Comparison of ENCODE assay signal across 1 cellular context in genomic region chr17:50855708-50856330, GRCh38.
TF ChIP-seq lines count a peak whose summit lies in the region.

No MANE protein-coding gene starts in this region.

TF ChIP-seq in HepG2, 621 proteins besides CTCF, POLR2A, EP300 and RAD21 (continued from another document and continues in another):
- TF ChIP-seq ZNF609 (CRISPR knock-in tag; IDR thresholded peaks at IDR 0.05; ENCODE audit: borderline replicate concordance) (peak; percentile 21; the same call in 1 of the 2 replicates), ELK4 (CRISPR knock-in tag; IDR thresholded peaks at IDR 0.05; ENCODE audit: borderline replicate concordance) (no peak), ISL2 (CRISPR knock-in tag; IDR thresholded peaks at IDR 0.05) (peak; percentile 13; the same call in 1 of the 2 replicates), U2AF1 (optimal IDR thresholded peaks at IDR 0.05; ENCODE audit: low read depth, low read length) (no peak), PAXIP1 (CRISPR knock-in tag; conservative IDR thresholded peaks at IDR 0.05) (peak; percentile 91), FOXA1 (IDR thresholded peaks at IDR 0.05) (no peak), FOXA1 (CRISPR knock-in tag; IDR thresholded peaks at IDR 0.05) (peak; percentile 50; the same call in 1 of the 2 replicates), HNF4G (IDR thresholded peaks at IDR 0.05; ENCODE audit: borderline replicate concordance, low read depth, low read length) (no peak), HNF4G (CRISPR knock-in tag; IDR thresholded peaks at IDR 0.05; ENCODE audit: borderline replicate concordance, low read depth) (no peak), HNRNPK (IDR thresholded peaks at IDR 0.05; ENCODE audit: low read depth, low read length, poor library complexity, severe bottlenecking) (no peak), ZNF543 (CRISPR knock-in tag; IDR thresholded peaks at IDR 0.05) (no peak), ZXDC (CRISPR knock-in tag; IDR thresholded peaks at IDR 0.05) (no peak), GATAD1 (CRISPR knock-in tag; IDR thresholded peaks at IDR 0.05) (0 out of 2 replicates have a peak, but pooled peaks have one; percentile 17), MLXIP (CRISPR knock-in tag; IDR thresholded peaks at IDR 0.05; ENCODE audit: borderline replicate concordance) (no peak), MEF2D (CRISPR knock-in tag; IDR thresholded peaks at IDR 0.05) (0 out of 2 replicates have a peak, but pooled peaks have one; percentile 37), MYPOP (CRISPR knock-in tag; IDR thresholded peaks at IDR 0.05) (no peak), NCOA1 (CRISPR knock-in tag; IDR thresholded peaks at IDR 0.05) (no peak), ZNF512 (CRISPR knock-in tag; IDR thresholded peaks at IDR 0.05) (no peak), THAP11 (CRISPR knock-in tag; IDR thresholded peaks at IDR 0.05) (peak; percentile 42), SAP130 (CRISPR knock-in tag; IDR thresholded peaks at IDR 0.05; ENCODE audit: low read depth) (peak; percentile 88), MIXL1 (CRISPR knock-in tag; IDR thresholded peaks at IDR 0.05) (peak; percentile 39; the same call in 1 of the 2 replicates), CREM (IDR thresholded peaks at IDR 0.05) (peak; percentile 67), CREM (CRISPR knock-in tag; IDR thresholded peaks at IDR 0.05) (no peak), NFATC3 (CRISPR knock-in tag; IDR thresholded peaks at IDR 0.05) (no peak), YEATS4 (CRISPR knock-in tag; IDR thresholded peaks at IDR 0.05; ENCODE audit: borderline replicate concordance) (no peak), ZKSCAN8 (CRISPR knock-in tag; IDR thresholded peaks at IDR 0.05; ENCODE audit: borderline replicate concordance) (peak; percentile 27; the same call in 1 of the 2 replicates), MTERF4 (CRISPR knock-in tag; IDR thresholded peaks at IDR 0.05) (no peak), ZBTB38 (CRISPR knock-in tag; IDR thresholded peaks at IDR 0.05) (no peak), ZNF317 (CRISPR knock-in tag; IDR thresholded peaks at IDR 0.05) (0 out of 2 replicates have a peak, but pooled peaks have one; percentile 44), MYNN (CRISPR knock-in tag; IDR thresholded peaks at IDR 0.05; ENCODE audit: low read depth) (no peak), SP1 (IDR thresholded peaks at IDR 0.05) (no peak), SP1 (CRISPR knock-in tag; IDR thresholded peaks at IDR 0.05) (no peak), HIVEP1 (CRISPR knock-in tag; IDR thresholded peaks at IDR 0.05) (no peak), ZNF430 (CRISPR knock-in tag; IDR thresholded peaks at IDR 0.05) (peak; percentile 44; the same call in 1 of the 2 replicates), TEAD3 (CRISPR knock-in tag; optimal IDR thresholded peaks at IDR 0.05; ENCODE audit: borderline replicate concordance) (peak; percentile 9), DR1 (CRISPR knock-in tag; IDR thresholded peaks at IDR 0.05) (no peak), TFDP1 (CRISPR knock-in tag; IDR thresholded peaks at IDR 0.05; ENCODE audit: borderline replicate concordance) (no peak), FIP1L1 (IDR thresholded peaks at IDR 0.05; ENCODE audit: borderline replicate concordance, insufficient read depth, low read depth, low read length) (no peak), NR1H2 (CRISPR knock-in tag; IDR thresholded peaks at IDR 0.05; ENCODE audit: borderline replicate concordance, low read depth) (no peak), SMAD1 (CRISPR knock-in tag; IDR thresholded peaks at IDR 0.05; ENCODE audit: borderline replicate concordance, low read depth) (no peak)
